ENCODE assay signal across 15 cellular contexts in the genomic region with DNA sequence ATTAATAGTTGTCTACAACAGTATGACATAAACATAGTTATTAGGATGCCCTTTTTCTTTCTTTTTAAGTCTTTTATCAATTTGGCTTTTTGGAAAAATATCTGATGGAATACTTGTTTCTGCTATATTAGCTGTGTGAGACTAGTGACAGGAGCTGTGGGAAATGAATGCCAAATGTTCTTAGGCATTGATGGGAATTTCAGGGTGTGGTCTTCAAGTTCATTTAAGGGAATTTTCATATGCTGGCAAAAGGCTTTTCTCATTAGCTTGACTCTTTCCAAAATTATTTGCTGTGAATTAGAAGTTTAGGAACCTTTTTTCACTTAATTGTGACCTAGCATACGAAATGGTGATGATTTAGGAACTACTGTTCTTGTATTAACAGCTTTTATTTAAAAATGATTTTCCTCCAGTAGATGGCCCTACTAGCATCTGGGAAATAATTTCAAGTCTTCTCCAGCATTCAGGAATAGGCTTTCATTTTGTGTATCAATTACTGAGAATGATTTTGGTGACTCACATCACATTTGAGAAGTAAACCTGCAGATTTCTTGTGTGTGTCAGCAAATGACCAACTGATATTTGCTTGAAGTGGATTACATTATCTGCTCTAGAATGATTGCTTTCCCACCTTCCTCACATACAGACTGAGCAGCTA.
DNase-seq lines count a peak whose midpoint lies in the region; ATAC-seq and TF ChIP-seq lines count a peak whose summit lies in the region.
"Had no signal": no experiment of that assay in that cellular context is flagged by ENCODE, and none has a peak within 500 bp of the region (broad histone marks: within the 10 kb centered on the region; RNA-seq: fewer than 3 reads in every experiment).

No MANE protein-coding gene starts in this region.

- H3K36me3 ChIP-seq in left ventricle myocardium inferior = peaks cover 88% of the 10 kb centered on the region
- peaks cover 46% of the 10 kb centered on the region for H3K36me3 ChIP-seq in right atrium auricular region
- peaks cover 22% of the 10 kb centered on the region for H3K36me3 ChIP-seq in PC-3 (ENCODE audit: low read depth, low read length)

- H2AFZ ChIP-seq in PC-3 (ENCODE audit: low read length) = no peak overlapping the region

- no peaks in the 10 kb centered on the region for H3F3A ChIP-seq in PC-3 (ENCODE audit: low read length, unreplicated experiment)

- no peaks in the 10 kb centered on the region for H3K27me3 ChIP-seq in left ventricle myocardium inferior (ENCODE audit: low read depth)
- H3K27me3 ChIP-seq in right atrium auricular region = no peaks in the 10 kb centered on the region
- H3K27me3 ChIP-seq in PC-3 (ENCODE audit: low read length) = no peaks in the 10 kb centered on the region

- no peaks in the 10 kb centered on the region for H3K4me1 ChIP-seq in left ventricle myocardium inferior
- H3K4me1 ChIP-seq in right atrium auricular region = no peaks in the 10 kb centered on the region
- no peaks in the 10 kb centered on the region for H3K4me1 ChIP-seq in PC-3 (ENCODE audit: insufficient read depth, low read length)

- no peaks in the 10 kb centered on the region for H3K79me2 ChIP-seq in PC-3 (ENCODE audit: low read length)

- H3K9me2 ChIP-seq in PC-3 (replicated peaks; ENCODE audit: low read length) = no peaks in the 10 kb centered on the region

- no peaks in the 10 kb centered on the region for H4K20me1 ChIP-seq in PC-3 (ENCODE audit: low read length)

- BruUV-seq in PC-3 (replicated peaks; lab: Mats Ljungman, UMichigan) = no TSS peak

- H3K4me2 ChIP-seq in PC-3 (ENCODE audit: low read length) = no peak overlapping the region

- CTCF ChIA-PET in PC-3 (lab: Charles Lee) = no interaction called here

- POLR2A ChIA-PET in PC-3 (lab: Charles Lee; ENCODE audit: unreplicated experiment) = no interaction called here

- H3K9me3 ChIP-seq in left ventricle myocardium inferior (replicated peaks) (no peaks in the 10 kb centered on the region), right atrium auricular region (no peaks in the 10 kb centered on the region), PC-3 (ENCODE audit: low read length) (no peaks in the 10 kb centered on the region)

- intact Hi-C loops in left ventricle myocardium inferior (cut with micrococcal nuclease) = no loop called here
- intact Hi-C loops in PC-3 (cut with micrococcal nuclease) = loop anchor here (2.0 kb wide), 1 partner anchor 39 kb away; no protein-coding TSS in a partner anchor

- DNase-seq in left ventricle myocardium inferior (no peak), right atrium auricular region (ENCODE audit: low spot score) (no peak), PC-3 (peak; percentile 29), fibroblast of peridontal ligament (ENCODE audit: extremely low read depth) (peak; percentile 69), iPS-NIHi11 (ENCODE audit: low spot score) (no peak), DMS79 (lab: John Stamatoyannopoulos, UW) (no peak)
- DNase-seq: activated CD4-positive, alpha-beta memory T cell treated with anti-CD3 and anti-CD28 coated beads, Interleukin-2, amount 10 ng/mL, durations not matched to agents 7 days and 5 days; activated naive CD4-positive, alpha-beta T cell treated with anti-CD3 and anti-CD28 coated beads, Interleukin-2, amount 50 U/mL, for 16 hours; CD4-positive, alpha-beta T cell; left cardiac atrium; NCI-H2029; retina; trophoblast cell had no signal

- TF ChIP-seq CTCF in left ventricle myocardium inferior (IDR thresholded peaks at IDR 0.05; ENCODE audit: borderline replicate concordance) (peak; percentile 27), right atrium auricular region (IDR thresholded peaks at IDR 0.05) (peak in 1 of 2 donors; percentile 33), PC-3 (conservative IDR thresholded peaks at IDR 0.05; ENCODE audit: low read depth, low read length) (peak; percentile 41)

- H3K4me3 ChIP-seq in left ventricle myocardium inferior (no peak overlapping the region), right atrium auricular region (no peak overlapping the region), PC-3 (ENCODE audit: low read length) (no peak overlapping the region)

- no peak overlapping the region for H3K9ac ChIP-seq in PC-3 (ENCODE audit: low read length)

- H3K27ac ChIP-seq in left ventricle myocardium inferior (replicated peaks) (no peak overlapping the region), right atrium auricular region (no peak overlapping the region), PC-3 (ENCODE audit: low read length) (no peak overlapping the region)

- ATAC-seq in PC-3 (no peak), HG02938 (IDR thresholded peaks at IDR 0.05; ENCODE audit: unreplicated experiment) (no peak), GM18519 (IDR thresholded peaks at IDR 0.05; ENCODE audit: low FRiP score, unreplicated experiment) (no peak)
- ATAC-seq: left cardiac atrium had no signal

Comparison
In these comparisons a context has a peak if more than half of its experiments do, and no peak if none do; other contexts are left out.
1. DNase-seq: peak in PC-3 (single experiment) and fibroblast of peridontal ligament (single experiment); none in left ventricle myocardium inferior (single experiment), right atrium auricular region (single experiment), iPS-NIHi11 (single experiment) and DMS79 (single experiment).